8 cellular contexts compared by ENCODE assay signal in the genomic region with DNA sequence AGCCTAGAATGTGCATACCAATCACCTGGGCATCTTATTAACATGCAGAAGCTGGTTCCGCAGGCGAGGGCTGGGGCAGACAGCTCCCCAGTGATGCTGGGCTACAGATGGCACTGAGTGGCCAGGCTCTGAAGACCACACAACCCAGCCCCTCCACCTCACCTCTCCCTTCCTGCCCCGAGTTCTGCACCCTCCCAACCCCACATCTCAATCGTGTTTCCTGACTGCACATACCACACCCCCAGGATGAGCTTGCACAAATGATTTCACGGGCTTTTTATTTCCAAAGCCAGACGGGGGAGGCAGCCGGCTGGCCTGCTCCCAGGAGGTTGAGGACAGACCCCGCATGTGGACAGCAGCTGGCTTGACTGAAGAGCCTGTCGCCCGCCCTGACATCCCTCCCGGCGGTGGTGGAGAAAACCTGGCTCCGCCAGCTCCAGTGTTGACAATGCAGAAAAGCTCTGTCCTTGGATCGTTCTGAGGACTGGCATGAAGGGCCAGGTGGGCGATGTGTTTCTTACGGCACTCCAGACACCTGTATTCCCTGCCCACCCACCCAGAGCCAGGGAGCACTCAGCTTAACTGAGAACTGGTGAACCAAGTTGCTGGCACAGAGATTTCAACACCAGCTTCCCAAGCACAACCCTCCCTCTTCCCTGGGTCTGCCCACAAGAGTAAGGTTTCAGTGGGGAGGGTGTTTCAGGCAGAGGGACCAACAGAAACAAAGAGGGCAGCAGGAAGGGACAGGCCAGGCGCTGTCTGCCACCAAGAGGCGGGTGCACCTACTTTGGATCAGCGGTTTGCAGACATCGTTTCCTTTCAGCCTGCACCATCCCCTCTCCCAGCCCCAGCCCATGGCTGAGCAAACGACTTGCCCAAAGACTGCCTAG. TPM values are rescaled to one million over a fixed set of nuclear protein-coding genes. Genes with fewer than 3 reads are reported as not detected.
A peak's percentile ranks its signal among the peaks of the same experiment; 100 is the strongest.
DNase-seq lines count a peak whose midpoint lies in the region; ATAC-seq and TF ChIP-seq lines count a peak whose summit lies in the region.

No MANE protein-coding gene starts in this region.

- H3K36me3 Mint-ChIP-seq in brain: no peaks in the 10 kb centered on the region
- peaks cover 2 to 17% of the 10 kb centered on the region in 2 donors for H3K36me3 Mint-ChIP-seq in stimulated activated naive B cell treated with anti-CD40 and anti-IgM and Interleukin-4, amounts not matched to agents 10 μg/mL and 1 μg/mL and 100 μg/mL, for 72 hours

- ATAC-seq in GM21723 (IDR thresholded peaks at IDR 0.05; ENCODE audit: unreplicated experiment): no peak
- ATAC-seq in stimulated activated naive B cell treated with anti-CD40 and anti-IgM and Interleukin-4, amounts not matched to agents 10 μg/mL and 1 μg/mL and 100 μg/mL, for 72 hours (replicated peaks): no peak
- no peak for ATAC-seq in HG02970 (IDR thresholded peaks at IDR 0.05; ENCODE audit: low FRiP score, unreplicated experiment)

- DNase-seq in AML-193 (lab: John Stamatoyannopoulos, UW): peak; percentile 22 to 43
- DNase-seq in MV-4-11 (lab: John Stamatoyannopoulos, UW): peak; percentile 63
- DNase-seq in myocyte (ENCODE audit: low read depth): peak; percentile 66
- DNase-seq in stimulated activated naive B cell treated with anti-CD40 and anti-IgM and Interleukin-4, amounts not matched to agents 10 μg/mL and 1 μg/mL and 100 μg/mL, for 72 hours: no peak
- no peak for DNase-seq in NCI-H82 (lab: John Stamatoyannopoulos, UW)

- no peak for TF ChIP-seq CTCF in brain (conservative IDR thresholded peaks at IDR 0.05)

- H3K27me3 Mint-ChIP-seq in brain: no peaks in the 10 kb centered on the region
- no peaks in the 10 kb centered on the region for H3K27me3 Mint-ChIP-seq in stimulated activated naive B cell treated with anti-CD40 and anti-IgM and Interleukin-4, amounts not matched to agents 10 μg/mL and 1 μg/mL and 100 μg/mL, for 72 hours

- peaks cover 0 to 3% (median 0%) of the 10 kb centered on the region in 5 experiments for H3K9me3 Mint-ChIP-seq in brain
- peaks cover 4% of the 10 kb centered on the region in 2 donors for H3K9me3 Mint-ChIP-seq in stimulated activated naive B cell treated with anti-CD40 and anti-IgM and Interleukin-4, amounts not matched to agents 10 μg/mL and 1 μg/mL and 100 μg/mL, for 72 hours

- H3K4me3 Mint-ChIP-seq in brain: peak overlapping the region in 3 of 5 experiments; percentile 12 to 56 (median 40)
- H3K4me3 Mint-ChIP-seq in stimulated activated naive B cell treated with anti-CD40 and anti-IgM and Interleukin-4, amounts not matched to agents 10 μg/mL and 1 μg/mL and 100 μg/mL, for 72 hours: no peak overlapping the region

- peaks cover 53% of the 10 kb centered on the region for H3K4me1 Mint-ChIP-seq in brain
- peaks cover 41 to 62% of the 10 kb centered on the region in 2 donors for H3K4me1 Mint-ChIP-seq in stimulated activated naive B cell treated with anti-CD40 and anti-IgM and Interleukin-4, amounts not matched to agents 10 μg/mL and 1 μg/mL and 100 μg/mL, for 72 hours

- H3K27ac Mint-ChIP-seq in brain: peak overlapping the region in 3 of 5 experiments; percentile 75 to 91 (median 88)
- H3K27ac Mint-ChIP-seq in stimulated activated naive B cell treated with anti-CD40 and anti-IgM and Interleukin-4, amounts not matched to agents 10 μg/mL and 1 μg/mL and 100 μg/mL, for 72 hours: no peak overlapping the region

RNA-seq across cellular contexts. Expression of a gene that starts 21.6 kb away (rescaled TPM):
- 52.0 TPM for polyA plus RNA-seq in brain (ENCODE audit: insufficient read depth, low read depth, low replicate concordance)
- total RNA-seq in myocyte: 25.9 and 37.0 TPM in 2 replicates
- polyA plus RNA-seq in myocyte (2012): 17.1 TPM

RNA-seq across cellular contexts. Expression of a gene that starts 32.5 kb away (rescaled TPM):
- polyA plus RNA-seq in brain (ENCODE audit: insufficient read depth, low read depth, low replicate concordance): 5.8 TPM
- total RNA-seq in myocyte: 12.4 and 16.2 TPM in 2 replicates
- polyA plus RNA-seq in myocyte (2012): 41.3 TPM

Comparison
In these comparisons a context has a peak if more than half of its experiments do, and no peak if none do; other contexts are left out.
1. DNase-seq: peak in AML-193 (2 of 2), MV-4-11 (single experiment) and myocyte (single experiment); none in stimulated activated naive B cell treated with anti-CD40 and anti-IgM and Interleukin-4, amounts not matched to agents 10 μg/mL and 1 μg/mL and 100 μg/mL, for 72 hours (single experiment) and NCI-H82 (single experiment).
2. H3K4me3 Mint-ChIP-seq: peak in brain (3 of 5); none in stimulated activated naive B cell treated with anti-CD40 and anti-IgM and Interleukin-4, amounts not matched to agents 10 μg/mL and 1 μg/mL and 100 μg/mL, for 72 hours (0 of 2).